Comparison of ENCODE assay signal across 8 cellular contexts in the genomic region with DNA sequence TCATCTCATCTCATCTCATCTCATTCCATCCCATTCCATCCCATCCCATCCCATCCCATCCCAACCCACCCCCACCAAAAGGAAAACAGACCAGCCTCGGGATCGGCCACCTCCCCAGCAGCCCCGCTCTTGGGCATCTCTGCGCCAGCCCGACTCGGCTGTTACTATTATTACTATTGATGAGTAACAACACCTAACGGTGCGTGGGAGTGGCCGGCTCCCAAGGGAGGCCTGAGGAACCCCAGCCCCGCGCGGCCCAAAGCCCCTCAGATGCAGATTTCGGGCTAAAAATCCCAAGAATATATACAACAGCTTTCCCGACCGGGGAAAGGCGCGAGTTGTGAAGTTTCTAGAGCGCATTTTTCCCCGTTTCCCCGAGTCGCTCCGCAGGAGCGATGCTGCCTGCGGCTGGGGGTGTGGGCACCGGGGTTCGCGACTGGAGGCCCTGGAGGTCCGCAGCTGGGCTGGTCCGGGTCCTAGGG. TPM values are rescaled to one million over a fixed set of nuclear protein-coding genes. Genes with fewer than 3 reads are reported as not detected.
A peak's percentile ranks its signal among the peaks of the same experiment; 100 is the strongest.
DNase-seq lines count a peak whose midpoint lies in the region; ATAC-seq and TF ChIP-seq lines count a peak whose summit lies in the region.

No MANE protein-coding gene starts in this region.

- no peaks in the 10 kb centered on the region for H3K9me3 ChIP-seq in KOPT-K1 (ENCODE audit: insufficient read depth, low read length, poor library complexity, severe bottlenecking)
- no peaks in the 10 kb centered on the region for H3K9me3 ChIP-seq in iPS DF 6.9 (ENCODE audit: control insufficient read depth, insufficient read depth, low read length)
- no peaks in the 10 kb centered on the region for H3K9me3 ChIP-seq in spleen

- TF ChIP-seq POLR2A in spleen (IDR thresholded peaks at IDR 0.05), result no peak

- no peak for DNase-seq in activated naive CD4-positive, alpha-beta T cell treated with anti-CD3 and anti-CD28 coated beads, Interleukin-2, amount 10 ng/mL, durations not matched to agents 7 days and 5 days
- DNase-seq in iPS DF 6.9 (ENCODE audit: low read depth, low spot score) (no peak), spleen (peak; percentile 85), NCI-H510A (lab: John Stamatoyannopoulos, UW) (no peak), T-helper 9 cell (no peak)

- CTCF ChIA-PET in activated naive CD4-positive, alpha-beta T cell treated with anti-CD3 and anti-CD28 coated beads, Interleukin-2, amount 10 ng/mL, durations not matched to agents 7 days and 5 days (lab: Charles Lee), result no interaction called here

- TF ChIP-seq CTCF in GM12875 (IDR thresholded peaks at IDR 0.05; ENCODE audit: borderline replicate concordance, insufficient read depth, low read depth, low read length) (no peak), spleen (IDR thresholded peaks at IDR 0.05 in 8 of 11, conservative IDR thresholded peaks at IDR 0.05 in 3 of 11) (no peak)

- H3K27me3 ChIP-seq in iPS DF 6.9 (ENCODE audit: control insufficient read depth, insufficient read depth, low read length) (no peaks in the 10 kb centered on the region), spleen (replicated peaks in 1 of 7) (no peaks in the 10 kb centered on the region)

- peaks cover 20% of the 10 kb centered on the region for H3K4me1 Mint-ChIP-seq in activated naive CD4-positive, alpha-beta T cell treated with anti-CD3 and anti-CD28 coated beads, Interleukin-2, amount 10 ng/mL, durations not matched to agents 7 days and 5 days

- no CpG with 5 or more reads among the region's 29 CpGs for WGBS in iPS DF 6.9 (ENCODE audit: insufficient coverage, insufficient read length)
- 1 to 2% (median 2%) methylated on average over 23 to 29 of the region's 29 CpGs for WGBS in spleen, 5 donors

- peaks cover 36% of the 10 kb centered on the region for H3K27me3 Mint-ChIP-seq in activated naive CD4-positive, alpha-beta T cell treated with anti-CD3 and anti-CD28 coated beads, Interleukin-2, amount 10 ng/mL, durations not matched to agents 7 days and 5 days

- peak; percentile 51 for ATAC-seq in GM21717 (IDR thresholded peaks at IDR 0.05; ENCODE audit: unreplicated experiment)

- peak overlapping the region; percentile 33 for H3K27ac Mint-ChIP-seq in activated naive CD4-positive, alpha-beta T cell treated with anti-CD3 and anti-CD28 coated beads, Interleukin-2, amount 10 ng/mL, durations not matched to agents 7 days and 5 days

- no peaks in the 10 kb centered on the region for H3K36me3 Mint-ChIP-seq in activated naive CD4-positive, alpha-beta T cell treated with anti-CD3 and anti-CD28 coated beads, Interleukin-2, amount 10 ng/mL, durations not matched to agents 7 days and 5 days

- H3K4me1 ChIP-seq in iPS DF 6.9 (ENCODE audit: control insufficient read depth, insufficient read depth, low read length) (peaks cover 6% of the 10 kb centered on the region; the same call in 1 of the 2 replicates), spleen (peaks cover 2 to 28% (median 20%) of the 10 kb centered on the region in 6 donors)

- intact Hi-C loops in spleen (cut with DNase I; ENCODE audit: low total_unique reads), result no loop called here

- peak overlapping the region; percentile 39 for H3K27ac ChIP-seq in KOPT-K1 (ENCODE audit: low read depth, low read length, poor library complexity, severe bottlenecking)
- no peak overlapping the region for H3K27ac ChIP-seq in iPS DF 6.9 (ENCODE audit: low read length)
- H3K27ac ChIP-seq in spleen, result peak overlapping the region in 7 of 8 donors; percentile 41 to 74 (median 59)

- peak overlapping the region; percentile 86 for H3K4me3 Mint-ChIP-seq in activated naive CD4-positive, alpha-beta T cell treated with anti-CD3 and anti-CD28 coated beads, Interleukin-2, amount 10 ng/mL, durations not matched to agents 7 days and 5 days

- H3K9me3 Mint-ChIP-seq in activated naive CD4-positive, alpha-beta T cell treated with anti-CD3 and anti-CD28 coated beads, Interleukin-2, amount 10 ng/mL, durations not matched to agents 7 days and 5 days, result no peaks in the 10 kb centered on the region

- no peaks in the 10 kb centered on the region for H3K36me3 ChIP-seq in KOPT-K1 (ENCODE audit: insufficient read depth, low read length)
- no peaks in the 10 kb centered on the region for H3K36me3 ChIP-seq in iPS DF 6.9 (ENCODE audit: control insufficient read depth, insufficient read depth, low read length)
- H3K36me3 ChIP-seq in spleen, result no peaks in the 10 kb centered on the region

- H3K4me3 ChIP-seq in GM12875 (ENCODE audit: low read depth, low read length) (peak overlapping the region; percentile 65), iPS DF 6.9 (ENCODE audit: low read length) (peak overlapping the region; percentile 84), spleen (peak overlapping the region; percentile 64 to 83 (median 77))

RNA-seq across cellular contexts. Expression of a gene that starts 0.6 kb away (rescaled TPM):
- 1 to 10 TPM; 2.8 to 8.0 (median 3.2) TPM for total RNA-seq in spleen
- polyA plus RNA-seq in spleen, result 1 to 10 TPM in 1 of 3 donors, under 1 TPM in 2; 0.56 to 1.2 (median 0.86) TPM
